Comparison of ENCODE assay signal across 25 cellular contexts in genomic region chr6:139194740-139195139, GRCh38.
"Had no signal": no experiment of that assay in that cellular context is flagged by ENCODE, and none has a peak within 500 bp of the region (broad histone marks: within the 10 kb centered on the region; RNA-seq: fewer than 3 reads in every experiment).

No MANE protein-coding gene starts in this region.

- H3K9me3 ChIP-seq: ascending aorta, esophagus squamous epithelium, heart left ventricle, sigmoid colon, transverse colon, uterus had no signal

- ATAC-seq: activated CD4-positive, CD25-positive, alpha-beta regulatory T cell treated with anti-CD3 and anti-CD28 coated beads, Interleukin-2, amount 50 U/mL, for 24 hours; activated CD8-positive, alpha-beta memory T cell treated with anti-CD3 and anti-CD28 coated beads, Interleukin-2, amount 10 ng/mL, durations not matched to agents 7 days and 5 days; heart left ventricle; left cardiac atrium; stimulated activated naive B cell treated with anti-CD40 and anti-IgM and Interleukin-4, amounts not matched to agents 10 μg/mL and 1 μg/mL and 100 μg/mL, for 72 hours had no signal

- H3K4me1 Mint-ChIP-seq: activated CD4-positive, alpha-beta memory T cell treated with anti-CD3 and anti-CD28 coated beads, Interleukin-2, amount 10 ng/mL, durations not matched to agents 7 days and 5 days; activated CD8-positive, alpha-beta memory T cell treated with anti-CD3 and anti-CD28 coated beads, Interleukin-2, amount 10 ng/mL, durations not matched to agents 7 days and 5 days had no signal

- H3K36me3 Mint-ChIP-seq: memory B cell had no signal

- DNase-seq: activated CD4-positive, alpha-beta memory T cell treated with anti-CD3 and anti-CD28 coated beads, Interleukin-2, amount 10 ng/mL, durations not matched to agents 7 days and 5 days; activated CD4-positive, alpha-beta T cell treated with anti-CD3 and anti-CD28 coated beads, Interleukin-2, amount 10 ng/mL, durations not matched to agents 24 days and 14 days; activated CD8-positive, alpha-beta memory T cell treated with anti-CD3 and anti-CD28 coated beads, Interleukin-2, amount 10 ng/mL, durations not matched to agents 7 days and 5 days; activated gamma-delta T cell treated with Interleukin-2 at 50 U/mL for 16 hours; activated T-cell treated with anti-CD3 and anti-CD28 coated beads for 4 hours; effector memory CD4-positive, alpha-beta T cell; esophagus squamous epithelium; heart left ventricle; left cardiac atrium; naive B cell; occipital lobe; retina; sigmoid colon; stimulated activated CD4-positive, alpha-beta T cell treated with anti-CD3 and anti-CD28 coated beads, Interleukin-2, amount 100 ng/mL, for 48 hours; stimulated activated CD8-positive, alpha-beta memory T cell treated with anti-CD3 and anti-CD28 coated beads, Interleukin-4, amount 100 ng/mL, for 48 hours; stimulated activated naive B cell treated with anti-CD40 and anti-IgM and Interleukin-4, amounts not matched to agents 10 μg/mL and 1 μg/mL and 100 μg/mL, for 72 hours; transverse colon; uterus had no signal

- H3K4me3 Mint-ChIP-seq: activated CD4-positive, alpha-beta memory T cell treated with anti-CD3 and anti-CD28 coated beads, Interleukin-2, amount 10 ng/mL, durations not matched to agents 7 days and 5 days; activated CD4-positive, alpha-beta T cell treated with anti-CD3 and anti-CD28 coated beads, Interleukin-2, amount 10 ng/mL, durations not matched to agents 24 days and 14 days; activated CD8-positive, alpha-beta memory T cell treated with anti-CD3 and anti-CD28 coated beads, Interleukin-2, amount 10 ng/mL, durations not matched to agents 7 days and 5 days; activated naive CD4-positive, alpha-beta T cell treated with anti-CD3 and anti-CD28 coated beads, Interleukin-2, amount 50 U/mL, for 24 hours; central memory CD8-positive, alpha-beta T cell; memory B cell; naive B cell; stimulated activated naive B cell treated with anti-CD40 and anti-IgM and Interleukin-4, amounts not matched to agents 10 μg/mL and 1 μg/mL and 100 μg/mL, for 72 hours; T-helper 2 cell treated with Interferon-gamma antibody and Interleukin-4, amounts not matched to agents 5 μg/mL and 100 μg/mL, for 36 hours had no signal

- H3K27me3 ChIP-seq: ascending aorta, esophagus squamous epithelium, heart left ventricle, sigmoid colon, transverse colon, uterus had no signal

- H3K9me3 Mint-ChIP-seq: activated naive CD4-positive, alpha-beta T cell treated with anti-CD3 and anti-CD28 coated beads, Interleukin-2, amount 50 U/mL, for 24 hours; central memory CD8-positive, alpha-beta T cell; memory B cell; T-helper 2 cell treated with Interferon-gamma antibody and Interleukin-4, amounts not matched to agents 5 μg/mL and 100 μg/mL, for 36 hours had no signal

- H3K27me3 Mint-ChIP-seq: activated CD4-positive, alpha-beta memory T cell treated with anti-CD3 and anti-CD28 coated beads, Interleukin-2, amount 10 ng/mL, durations not matched to agents 7 days and 5 days; activated CD4-positive, alpha-beta T cell treated with anti-CD3 and anti-CD28 coated beads, Interleukin-2, amount 10 ng/mL, durations not matched to agents 24 days and 14 days; activated CD8-positive, alpha-beta memory T cell treated with anti-CD3 and anti-CD28 coated beads, Interleukin-2, amount 10 ng/mL, durations not matched to agents 7 days and 5 days; activated naive CD4-positive, alpha-beta T cell treated with anti-CD3 and anti-CD28 coated beads, Interleukin-2, amount 50 U/mL, for 24 hours; central memory CD8-positive, alpha-beta T cell; memory B cell; naive B cell; stimulated activated naive B cell treated with anti-CD40 and anti-IgM and Interleukin-4, amounts not matched to agents 10 μg/mL and 1 μg/mL and 100 μg/mL, for 72 hours had no signal

- H3K36me3 ChIP-seq: ascending aorta, esophagus squamous epithelium, sigmoid colon, transverse colon, uterus had no signal

- H3K4me1 ChIP-seq: ascending aorta, esophagus squamous epithelium, sigmoid colon, transverse colon, uterus had no signal

- H3K27ac ChIP-seq: ascending aorta, esophagus squamous epithelium, heart left ventricle, sigmoid colon, transverse colon, uterus, VCaP had no signal

- H3K4me3 ChIP-seq: ascending aorta, esophagus squamous epithelium, heart left ventricle, sigmoid colon, transverse colon, uterus had no signal

- H3K27ac Mint-ChIP-seq: activated CD4-positive, alpha-beta memory T cell treated with anti-CD3 and anti-CD28 coated beads, Interleukin-2, amount 10 ng/mL, durations not matched to agents 7 days and 5 days; activated CD4-positive, alpha-beta T cell treated with anti-CD3 and anti-CD28 coated beads, Interleukin-2, amount 10 ng/mL, durations not matched to agents 24 days and 14 days; activated CD8-positive, alpha-beta memory T cell treated with anti-CD3 and anti-CD28 coated beads, Interleukin-2, amount 10 ng/mL, durations not matched to agents 7 days and 5 days; activated naive CD4-positive, alpha-beta T cell treated with anti-CD3 and anti-CD28 coated beads, Interleukin-2, amount 50 U/mL, for 24 hours; memory B cell; naive B cell; stimulated activated naive B cell treated with anti-CD40 and anti-IgM and Interleukin-4, amounts not matched to agents 10 μg/mL and 1 μg/mL and 100 μg/mL, for 72 hours; T-helper 2 cell treated with Interferon-gamma antibody and Interleukin-4, amounts not matched to agents 5 μg/mL and 100 μg/mL, for 36 hours had no signal
